In the genomic region with DNA sequence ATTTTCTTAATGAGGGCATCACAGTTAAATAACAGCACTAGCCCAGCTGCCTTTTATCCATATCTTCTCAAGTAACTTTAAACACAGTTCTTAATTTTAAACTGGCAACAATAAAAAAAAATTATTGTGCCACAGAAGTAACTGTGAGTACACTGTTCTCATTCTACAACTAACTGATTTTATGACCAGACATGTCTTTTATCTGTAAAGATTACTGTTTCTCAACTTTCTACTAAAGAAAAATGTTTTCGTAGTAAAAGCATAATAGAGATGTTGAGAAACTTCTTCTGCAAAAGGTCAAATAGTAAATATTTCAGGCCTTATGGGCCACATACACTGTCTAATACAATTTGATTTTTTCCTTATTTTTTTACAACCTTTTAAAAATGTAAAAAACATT, we compare ENCODE assay signal across 21 cellular contexts. TPM values are rescaled to one million over a fixed set of nuclear protein-coding genes. Genes with fewer than 3 reads are reported as not detected.
"Had no signal": no experiment of that assay in that cellular context is flagged by ENCODE, and none has a peak within 500 bp of the region (broad histone marks: within the 10 kb centered on the region; RNA-seq: fewer than 3 reads in every experiment).

No MANE protein-coding gene starts in this region.

- H3K27ac ChIP-seq: brain microvascular endothelial cell, epithelial cell of prostate, prostate gland, transverse colon had no signal

- H3K27me3 Mint-ChIP-seq: activated naive CD4-positive, alpha-beta T cell treated with anti-CD3 and anti-CD28 coated beads, Interleukin-2, amount 50 U/mL, for 24 hours; central memory CD8-positive, alpha-beta T cell; stimulated activated naive CD8-positive, alpha-beta T cell treated with anti-CD3 and anti-CD28 coated beads, Interleukin-15, Interleukin-2, amounts not matched to agents 100 ng/mL and 50 ng/mL, for 24 hours; T-cell had no signal

- FAIRE-seq: keratinocyte, urothelium cell line had no signal

- H3K9me3 ChIP-seq: ascending aorta, heart left ventricle, ovary, prostate gland, transverse colon had no signal

- H3K4me1 Mint-ChIP-seq: activated naive CD4-positive, alpha-beta T cell treated with anti-CD3 and anti-CD28 coated beads, Interleukin-2, amount 50 U/mL, for 24 hours; central memory CD8-positive, alpha-beta T cell; endodermal cell; naive thymus-derived CD8-positive, alpha-beta T cell; T-cell had no signal

- H3K4me1 ChIP-seq: prostate gland had no signal

- DNase-seq: activated CD4-positive, alpha-beta T cell treated with anti-CD3 and anti-CD28 coated beads for 1 hour; activated gamma-delta T cell treated with Interleukin-2 at 50 U/mL for 16 hours; activated T-cell treated with anti-CD3 and anti-CD28 coated beads, Interleukin-2, amount 50 U/mL, for 1 hour; brain microvascular endothelial cell; endodermal cell; heart left ventricle; naive thymus-derived CD8-positive, alpha-beta T cell; ovary; stimulated activated CD4-positive, alpha-beta T cell treated with anti-CD3 and anti-CD28 coated beads, Interleukin-1b, Interleukin-23, amount 100 ng/mL, for 48 hours; T-cell; transverse colon had no signal

- H3K27ac Mint-ChIP-seq: activated naive CD4-positive, alpha-beta T cell treated with anti-CD3 and anti-CD28 coated beads, Interleukin-2, amount 50 U/mL, for 24 hours; endodermal cell; naive thymus-derived CD8-positive, alpha-beta T cell; stimulated activated naive CD8-positive, alpha-beta T cell treated with anti-CD3 and anti-CD28 coated beads, Interleukin-15, Interleukin-2, amounts not matched to agents 100 ng/mL and 50 ng/mL, for 24 hours; T-cell; T-helper 2 cell treated with Interferon-gamma antibody and Interleukin-4, amounts not matched to agents 5 μg/mL and 100 μg/mL, for 36 hours had no signal

- H3K4me3 ChIP-seq: ascending aorta, coronary artery, heart left ventricle, ovary, prostate gland, transverse colon had no signal

- H3K9me3 Mint-ChIP-seq: endodermal cell; stimulated activated naive CD8-positive, alpha-beta T cell treated with anti-CD3 and anti-CD28 coated beads, Interleukin-15, Interleukin-2, amounts not matched to agents 100 ng/mL and 50 ng/mL, for 24 hours; T-helper 2 cell treated with Interferon-gamma antibody and Interleukin-4, amounts not matched to agents 5 μg/mL and 100 μg/mL, for 36 hours had no signal

- H3K36me3 Mint-ChIP-seq: activated naive CD4-positive, alpha-beta T cell treated with anti-CD3 and anti-CD28 coated beads, Interleukin-2, amount 50 U/mL, for 24 hours; naive thymus-derived CD8-positive, alpha-beta T cell; T-cell had no signal

- ATAC-seq: heart left ventricle; naive thymus-derived CD8-positive, alpha-beta T cell; T-cell had no signal

- H3K4me3 Mint-ChIP-seq: activated naive CD4-positive, alpha-beta T cell treated with anti-CD3 and anti-CD28 coated beads, Interleukin-2, amount 50 U/mL, for 24 hours; central memory CD8-positive, alpha-beta T cell; endodermal cell; naive thymus-derived CD8-positive, alpha-beta T cell; stimulated activated naive CD8-positive, alpha-beta T cell treated with anti-CD3 and anti-CD28 coated beads, Interleukin-15, Interleukin-2, amounts not matched to agents 100 ng/mL and 50 ng/mL, for 24 hours; T-cell; T-helper 2 cell treated with Interferon-gamma antibody and Interleukin-4, amounts not matched to agents 5 μg/mL and 100 μg/mL, for 36 hours had no signal

RNA-seq across cellular contexts. Expression of a gene that starts 32.0 kb away (rescaled TPM):
- total RNA-seq: naive thymus-derived CD8-positive, alpha-beta T cell had no signal
- polyA plus RNA-seq: naive thymus-derived CD8-positive, alpha-beta T cell had no signal
